Comparison of ENCODE assay signal across 16 cellular contexts in the genomic region with DNA sequence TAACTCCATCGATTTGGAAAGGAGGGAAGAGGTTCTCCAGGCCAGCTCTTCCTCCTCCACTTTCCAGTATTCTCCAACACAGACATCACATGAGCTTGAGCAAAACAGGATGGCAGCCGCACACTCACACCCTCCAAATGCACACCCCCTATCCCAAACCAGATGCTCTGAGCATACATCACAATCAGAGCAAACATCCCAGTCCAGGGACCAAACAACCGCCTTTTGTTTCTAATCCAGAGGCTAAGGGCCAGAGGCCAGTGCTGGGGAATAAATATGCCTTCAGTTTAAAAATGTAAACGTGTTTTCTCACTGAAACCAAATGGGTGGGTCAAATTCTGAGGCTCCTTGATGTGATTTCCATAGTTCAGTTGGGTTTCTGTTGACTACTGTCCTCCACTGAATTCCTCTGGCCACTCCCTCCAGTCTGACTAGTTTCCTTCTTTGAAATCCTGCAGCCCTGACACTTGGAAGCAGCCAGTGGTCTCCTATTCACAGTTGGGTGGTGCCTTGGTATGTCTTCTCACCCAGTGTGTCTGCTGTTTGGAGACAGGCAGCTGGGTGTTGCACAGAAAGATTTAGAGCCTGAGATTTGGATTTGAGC. TPM values are rescaled to one million over a fixed set of nuclear protein-coding genes. Genes with fewer than 3 reads are reported as not detected.
DNase-seq lines count a peak whose midpoint lies in the region; ATAC-seq, FAIRE-seq and TF ChIP-seq lines count a peak whose summit lies in the region.
"Had no signal": no experiment of that assay in that cellular context is flagged by ENCODE, and none has a peak within 500 bp of the region (broad histone marks: within the 10 kb centered on the region; RNA-seq: fewer than 3 reads in every experiment).

No MANE protein-coding gene starts in this region.

- H3K27me3 Mint-ChIP-seq in progenitor cell of endocrine pancreas = no peaks in the 10 kb centered on the region
- H3K27me3 Mint-ChIP-seq in activated T-cell treated with anti-CD3 and anti-CD28 coated beads, Interleukin-2, amount 50 U/mL, for 24 hours = peaks cover 22% of the 10 kb centered on the region
- peaks cover 20% of the 10 kb centered on the region for H3K27me3 Mint-ChIP-seq in activated T-helper 17 cell treated with anti-CD3 and anti-CD28 coated beads, Interleukin-2, amount 50 U/mL, for 72 hours

- in situ Hi-C loops in HepG2 (cut with HindIII; ENCODE audit: extremely low pct_ligation_motif_present, low pct_unique_long_range_greater_than_20kb) = no loop called here

- H3K79me2 ChIP-seq in HepG2 (ENCODE audit: insufficient read depth, low read length) = no peaks in the 10 kb centered on the region

- peak overlapping the region; percentile 81 for H3K27ac Mint-ChIP-seq in progenitor cell of endocrine pancreas
- H3K27ac Mint-ChIP-seq in activated T-cell treated with anti-CD3 and anti-CD28 coated beads, Interleukin-2, amount 50 U/mL, for 24 hours = no peak overlapping the region
- H3K27ac Mint-ChIP-seq in activated T-helper 17 cell treated with anti-CD3 and anti-CD28 coated beads, Interleukin-2, amount 50 U/mL, for 72 hours = no peak overlapping the region
- H3K27ac Mint-ChIP-seq: dendritic cell treated with granulocyte-macrophage colony-stimulating factor and Interleukin-4, amounts not matched to agents 40 ng/mL and 50 ng/mL, for 4 days had no signal

- no peaks in the 10 kb centered on the region for H3K36me3 Mint-ChIP-seq in progenitor cell of endocrine pancreas (ENCODE audit: insufficient read depth)
- peaks cover 2% of the 10 kb centered on the region for H3K36me3 Mint-ChIP-seq in activated T-cell treated with anti-CD3 and anti-CD28 coated beads, Interleukin-2, amount 50 U/mL, for 24 hours (ENCODE audit: low read depth)
- no peaks in the 10 kb centered on the region for H3K36me3 Mint-ChIP-seq in activated T-helper 17 cell treated with anti-CD3 and anti-CD28 coated beads, Interleukin-2, amount 50 U/mL, for 72 hours (ENCODE audit: low read depth)

- TF ChIP-seq CTCF in HepG2 (CRISPR knock-in tag; IDR thresholded peaks at IDR 0.05) (no peak), right lobe of liver (IDR thresholded peaks at IDR 0.05) (no peak), left ventricle myocardium inferior (IDR thresholded peaks at IDR 0.05; ENCODE audit: borderline replicate concordance) (no peak), progenitor cell of endocrine pancreas (IDR thresholded peaks at IDR 0.05; ENCODE audit: unreplicated experiment) (no peak)

- H3K9me3 ChIP-seq in HepG2 (ENCODE audit: low read length) (no peaks in the 10 kb centered on the region), right lobe of liver (no peaks in the 10 kb centered on the region), left ventricle myocardium inferior (replicated peaks) (peaks cover 9% of the 10 kb centered on the region), aorta (ENCODE audit: control insufficient read depth, low read length) (peaks cover 1% of the 10 kb centered on the region)

- intact Hi-C loops in HepG2 (cut with micrococcal nuclease; ENCODE audit: unreplicated experiment) = no loop called here
- intact Hi-C loops in right lobe of liver (cut with DNase I) = no loop called here
- intact Hi-C loops in left ventricle myocardium inferior (cut with micrococcal nuclease) = no loop called here
- intact Hi-C loops in aorta (cut with DNase I) = no loop called here

- FAIRE-seq in HepG2 (lab: Jason Lieb, UNC) = peak; percentile 69
- FAIRE-seq: urothelium cell line had no signal

- no peaks in the 10 kb centered on the region for H4K20me1 ChIP-seq in HepG2 (ENCODE audit: insufficient read depth, low read length)

- H3K27ac ChIP-seq in HepG2 (ENCODE audit: extremely low read length, insufficient read depth, low read length) (no peak overlapping the region), right lobe of liver (no peak overlapping the region), left ventricle myocardium inferior (replicated peaks) (peak overlapping the region; percentile 88), aorta (ENCODE audit: low read depth in 1 of 2, low read length in 2 of 2) (no peak overlapping the region)

- no peak overlapping the region for H3K9ac ChIP-seq in HepG2 (ENCODE audit: insufficient read depth, low read depth, low read length)

- peaks cover 15% of the 10 kb centered on the region for H3K4me1 Mint-ChIP-seq in progenitor cell of endocrine pancreas (ENCODE audit: low read depth)
- no peaks in the 10 kb centered on the region for H3K4me1 Mint-ChIP-seq in activated T-cell treated with anti-CD3 and anti-CD28 coated beads, Interleukin-2, amount 50 U/mL, for 24 hours (ENCODE audit: low read depth)
- no peaks in the 10 kb centered on the region for H3K4me1 Mint-ChIP-seq in activated T-helper 17 cell treated with anti-CD3 and anti-CD28 coated beads, Interleukin-2, amount 50 U/mL, for 72 hours

- peaks cover 13% of the 10 kb centered on the region for H3K9me3 Mint-ChIP-seq in progenitor cell of endocrine pancreas (ENCODE audit: low read depth)
- H3K9me3 Mint-ChIP-seq in activated T-cell treated with anti-CD3 and anti-CD28 coated beads, Interleukin-2, amount 50 U/mL, for 24 hours = peaks cover 4% of the 10 kb centered on the region
- H3K9me3 Mint-ChIP-seq in activated T-helper 17 cell treated with anti-CD3 and anti-CD28 coated beads, Interleukin-2, amount 50 U/mL, for 72 hours = no peaks in the 10 kb centered on the region

- no peaks in the 10 kb centered on the region for H3K36me3 ChIP-seq in HepG2 (replicated peaks in 1 of 2; ENCODE audit: control insufficient read depth in 1 of 2, insufficient read depth in 2 of 2, low read length in 2 of 2)
- no peaks in the 10 kb centered on the region for H3K36me3 ChIP-seq in right lobe of liver
- H3K36me3 ChIP-seq in left ventricle myocardium inferior = no peaks in the 10 kb centered on the region
- no peaks in the 10 kb centered on the region for H3K36me3 ChIP-seq in aorta (ENCODE audit: control insufficient read depth in 1 of 2, insufficient read depth in 2 of 2, low read length in 1 of 2)

- H3K4me1 ChIP-seq in HepG2 (ENCODE audit: insufficient read depth, low read length) (peaks cover 26% of the 10 kb centered on the region), right lobe of liver (no peaks in the 10 kb centered on the region), left ventricle myocardium inferior (peaks cover 29% of the 10 kb centered on the region), aorta (ENCODE audit: control insufficient read depth in 1 of 2, insufficient read depth in 2 of 2, low read length in 2 of 2) (no peaks in the 10 kb centered on the region)

- H2AFZ ChIP-seq in HepG2 (ENCODE audit: low read length) = no peak overlapping the region

- no peak for TF ChIP-seq EP300 in HepG2 (IDR thresholded peaks at IDR 0.05; ENCODE audit: low read depth in 2 of 2, low read length in 2 of 2)
- no peak for TF ChIP-seq EP300 in HepG2 (CRISPR knock-in tag; IDR thresholded peaks at IDR 0.05; ENCODE audit: borderline replicate concordance)

- DNase-seq in HepG2 (ENCODE audit: low spot score) (peak; percentile 81), right lobe of liver (no peak), left ventricle myocardium inferior (peak; percentile 47), progenitor cell of endocrine pancreas (ENCODE audit: low spot score, unreplicated experiment) (no peak), aorta (no peak)
- DNase-seq in activated T-cell treated with anti-CD3 and anti-CD28 coated beads, Interleukin-2, amount 50 U/mL, for 24 hours = no peak
- DNase-seq in stimulated activated naive CD4-positive, alpha-beta T cell (lab: John Stamatoyannopoulos, UW) = no peak
- DNase-seq: activated CD4-positive, alpha-beta T cell treated with anti-CD3 and anti-CD28 coated beads for 4 hours; NCI-H2029 treated with DMSO at 0.1 percent for 48 hours; NCI-H774; stimulated activated CD4-positive, alpha-beta T cell treated with anti-CD3 and anti-CD28 coated beads, Interleukin-1b, Interleukin-23, amount 100 ng/mL, for 48 hours; stimulated activated CD8-positive, alpha-beta memory T cell treated with anti-CD3 and anti-CD28 coated beads, Interleukin-4, amount 100 ng/mL, for 48 hours; T-helper 2 cell had no signal

- ATAC-seq in HepG2 = peak; percentile 79
- no peak for ATAC-seq in right lobe of liver
- ATAC-seq in aorta (ENCODE audit: low FRiP score) = peak; percentile 68
- no peak for ATAC-seq in activated T-helper 17 cell treated with anti-CD3 and anti-CD28 coated beads, Interleukin-2, amount 50 U/mL, for 72 hours (replicated peaks)

- H3K4me3 ChIP-seq in HepG2 (replicated peaks in 1 of 3; ENCODE audit: insufficient read depth in 1 of 3, low read depth in 2 of 3, low read length in 3 of 3) (no peak overlapping the region), right lobe of liver (no peak overlapping the region), left ventricle myocardium inferior (no peak overlapping the region), aorta (ENCODE audit: low read length in 2 of 2) (no peak overlapping the region)

- peak overlapping the region; percentile 37 for H3K4me2 ChIP-seq in HepG2 (ENCODE audit: low read depth, low read length)

- CTCF ChIA-PET in HepG2 (lab: Yijun Ruan, JAX; ENCODE audit: low intra/inter-chr PET ratio, low total read pairs) = no interaction called here

- no TSS peak for BruUV-seq in HepG2 (replicated peaks; lab: Mats Ljungman, UMichigan)

- TF ChIP-seq POLR2A in HepG2 (IDR thresholded peaks at IDR 0.05; ENCODE audit: insufficient read depth in 1 of 2, low read depth in 2 of 2, low read length in 2 of 2) (no peak), right lobe of liver (IDR thresholded peaks at IDR 0.05) (no peak)

- TF ChIP-seq RAD21 in HepG2 (CRISPR knock-in tag; IDR thresholded peaks at IDR 0.05) = no peak

- POLR2A ChIA-PET in HepG2 (lab: Yijun Ruan, JAX) = no interaction called here

- no peaks in the 10 kb centered on the region for H3K27me3 ChIP-seq in HepG2 (ENCODE audit: control insufficient read depth in 1 of 2, insufficient read depth in 2 of 2, low read length in 2 of 2)
- no peaks in the 10 kb centered on the region for H3K27me3 ChIP-seq in right lobe of liver
- no peaks in the 10 kb centered on the region for H3K27me3 ChIP-seq in left ventricle myocardium inferior (ENCODE audit: low read depth)
- H3K27me3 ChIP-seq in aorta (ENCODE audit: control insufficient read depth in 1 of 2, insufficient read depth in 2 of 2, low read length in 1 of 2) = no peaks in the 10 kb centered on the region

- WGBS in HepG2 (ENCODE audit: low lambda C conversion rate) = 0% methylated on average over 3 of the region's 4 CpGs
- 52% methylated on average over 3 of the region's 4 CpGs for WGBS in right lobe of liver (ENCODE audit: insufficient coverage, low coverage, low lambda C conversion rate, missing lambda C conversion rate)
- WGBS in aorta, 2 donors = 53 to 63% methylated on average over 4 of the region's 4 CpGs

- H3K4me3 Mint-ChIP-seq in progenitor cell of endocrine pancreas (ENCODE audit: low read depth) = no peak overlapping the region
- no peak overlapping the region for H3K4me3 Mint-ChIP-seq in activated T-cell treated with anti-CD3 and anti-CD28 coated beads, Interleukin-2, amount 50 U/mL, for 24 hours
- no peak overlapping the region for H3K4me3 Mint-ChIP-seq in activated T-helper 17 cell treated with anti-CD3 and anti-CD28 coated beads, Interleukin-2, amount 50 U/mL, for 72 hours
- H3K4me3 Mint-ChIP-seq: dendritic cell treated with granulocyte-macrophage colony-stimulating factor and Interleukin-4, amounts not matched to agents 40 ng/mL and 50 ng/mL, for 4 days had no signal

RNA-seq across cellular contexts. Expression of a gene that starts 19.2 kb away (rescaled TPM):
- total RNA-seq in HepG2 (2016; rRNA removed; fragmentation: Illumina TruSeq; extraction: Trizol) (0.87 and 3.4 TPM in 2 replicates), right lobe of liver (10 to 100 TPM in 5 of 6 experiments, 1 to 10 TPM in 1; 9.7 to 20.4 (median 17.6) TPM), left ventricle myocardium inferior (421 TPM), progenitor cell of endocrine pancreas (297 and 309 TPM in 2 replicates), aorta (1,000 to 10,000 TPM; 1,647 to 2,143 TPM)
- 0.26 and 0.61 TPM in 2 replicates for total RNA-seq in HepG2 (2016; cell fraction: cytosol; rRNA removed; fragmentation: Illumina TruSeq; extraction: Trizol; ENCODE audit: low read depth)
- total RNA-seq in HepG2 (2016; cell fraction: insoluble cytoplasmic fraction; rRNA removed; fragmentation: Illumina TruSeq; extraction: Trizol) = 1.0 and 3.1 TPM in 2 replicates
- 0.62 and 0.87 TPM in 2 replicates for total RNA-seq in HepG2 (2016; cell fraction: membrane; rRNA removed; fragmentation: Illumina TruSeq; extraction: Trizol)
- 5.3 and 6.5 TPM in 2 replicates for total RNA-seq in HepG2 (2016; cell fraction: nucleus; rRNA removed; fragmentation: Illumina TruSeq; extraction: Trizol)
- polyA plus RNA-seq in HepG2 (2011; rRNA removed) (22.1 and 24.8 TPM in 2 replicates), aorta (1,000 to 10,000 TPM; 1,008 to 2,529 TPM)
- 19.5 and 19.8 TPM in 2 replicates for polyA plus RNA-seq in HepG2 (2011; cell fraction: cytosol; rRNA removed)
- 43.8 and 44.7 TPM in 2 replicates for polyA plus RNA-seq in HepG2 (2011; cell fraction: nucleus; rRNA removed)
- 8.7 and 13.5 TPM in 2 replicates for polyA plus RNA-seq in HepG2 (2012)
- 0.54 TPM in 2 replicates for polyA plus RNA-seq in HepG2 (2016; cell fraction: cytosol; fragmentation: Illumina TruSeq; extraction: Trizol; ENCODE audit: low read depth)
- polyA plus RNA-seq in HepG2 (2016; cell fraction: insoluble cytoplasmic fraction; fragmentation: Illumina TruSeq; extraction: Trizol; ENCODE audit: low read depth) = 1.1 and 1.9 TPM in 2 replicates
- 0.57 and 1.1 TPM in 2 replicates for polyA plus RNA-seq in HepG2 (2016; cell fraction: membrane; fragmentation: Illumina TruSeq; extraction: Trizol; ENCODE audit: low read depth)
- 13.1 and 18.2 TPM in 2 replicates for polyA plus RNA-seq in HepG2 (2016; cell fraction: nucleus; fragmentation: Illumina TruSeq; extraction: Trizol; ENCODE audit: insufficient read depth, low read depth)
- 2.2 and 25.7 TPM in 2 replicates for polyA minus RNA-seq in HepG2 (2011; rRNA and poly(A)+ RNA removed; ENCODE audit: low replicate concordance)
- polyA minus RNA-seq in HepG2 (2011; cell fraction: cytosol; rRNA and poly(A)+ RNA removed) = 5.1 and 9.0 TPM in 2 replicates
- polyA minus RNA-seq in HepG2 (2011; cell fraction: nucleus; rRNA and poly(A)+ RNA removed) = 12.7 and 17.7 TPM in 2 replicates
- 10 to 100 TPM; 17.0 to 19.2 TPM for total RNA-seq in activated T-helper 17 cell treated with anti-CD3 and anti-CD28 coated beads, Interleukin-2, amount 50 U/mL, for 72 hours

RNA-seq across cellular contexts. Expression of a gene that starts 37.0 kb away (rescaled TPM):
- total RNA-seq in HepG2 (2016; rRNA removed; fragmentation: Illumina TruSeq; extraction: Trizol) (not detected in 2 replicates), right lobe of liver (1 to 10 TPM in 1 of 6 experiments, under 1 TPM in 4, not detected in 1; 0.12 to 1.2 (median 0.25) TPM), left ventricle myocardium inferior (3.2 TPM), progenitor cell of endocrine pancreas (6.2 and 8.4 TPM in 2 replicates), aorta (10 to 100 TPM; 79.9 to 82.3 TPM)
- not detected in 2 replicates for total RNA-seq in HepG2 (2016; cell fraction: cytosol; rRNA removed; fragmentation: Illumina TruSeq; extraction: Trizol; ENCODE audit: low read depth)
- total RNA-seq in HepG2 (2016; cell fraction: insoluble cytoplasmic fraction; rRNA removed; fragmentation: Illumina TruSeq; extraction: Trizol) = 0.04 TPM in 1 of 2 replicates, not detected in the other
- total RNA-seq in HepG2 (2016; cell fraction: membrane; rRNA removed; fragmentation: Illumina TruSeq; extraction: Trizol) = not detected in 2 replicates
- not detected in 2 replicates for total RNA-seq in HepG2 (2016; cell fraction: nucleus; rRNA removed; fragmentation: Illumina TruSeq; extraction: Trizol)
- polyA plus RNA-seq in HepG2 (2011; rRNA removed) (0.07 and 0.09 TPM in 2 replicates), aorta (10 to 100 TPM; 14.4 to 99.4 TPM)
- 0.13 TPM in 1 of 2 replicates, not detected in the other for polyA plus RNA-seq in HepG2 (2011; cell fraction: cytosol; rRNA removed)
- polyA plus RNA-seq in HepG2 (2011; cell fraction: nucleus; rRNA removed) = 0.14 and 0.19 TPM in 2 replicates
- 0.05 TPM in 1 of 2 replicates, not detected in the other for polyA plus RNA-seq in HepG2 (2012)
- not detected in 2 replicates for polyA plus RNA-seq in HepG2 (2016; cell fraction: cytosol; fragmentation: Illumina TruSeq; extraction: Trizol; ENCODE audit: low read depth)
- polyA plus RNA-seq in HepG2 (2016; cell fraction: insoluble cytoplasmic fraction; fragmentation: Illumina TruSeq; extraction: Trizol; ENCODE audit: low read depth) = not detected in 2 replicates
- polyA plus RNA-seq in HepG2 (2016; cell fraction: membrane; fragmentation: Illumina TruSeq; extraction: Trizol; ENCODE audit: low read depth) = not detected in 2 replicates
- polyA plus RNA-seq in HepG2 (2016; cell fraction: nucleus; fragmentation: Illumina TruSeq; extraction: Trizol; ENCODE audit: insufficient read depth, low read depth) = not detected in 2 replicates
- 0.06 TPM in 1 of 2 replicates, not detected in the other for polyA minus RNA-seq in HepG2 (2011; rRNA and poly(A)+ RNA removed; ENCODE audit: low replicate concordance)
- polyA minus RNA-seq in HepG2 (2011; cell fraction: cytosol; rRNA and poly(A)+ RNA removed) = not detected in 2 replicates
- polyA minus RNA-seq in HepG2 (2011; cell fraction: nucleus; rRNA and poly(A)+ RNA removed) = not detected in 2 replicates
- total RNA-seq in activated T-helper 17 cell treated with anti-CD3 and anti-CD28 coated beads, Interleukin-2, amount 50 U/mL, for 72 hours = 10 to 100 TPM; 31.6 to 38.6 TPM

Comparison
In these comparisons a context has a peak if more than half of its experiments do, and no peak if none do; other contexts are left out.
1. ATAC-seq: peak in HepG2 (single experiment) and aorta (single experiment); none in right lobe of liver (0 of 4) and activated T-helper 17 cell treated with anti-CD3 and anti-CD28 coated beads, Interleukin-2, amount 50 U/mL, for 72 hours (single experiment).
2. DNase-seq: peak in HepG2 (single experiment) and left ventricle myocardium inferior (single experiment); none in right lobe of liver (0 of 3), progenitor cell of endocrine pancreas (single experiment), aorta (0 of 2), activated T-cell treated with anti-CD3 and anti-CD28 coated beads, Interleukin-2, amount 50 U/mL, for 24 hours (single experiment) and stimulated activated naive CD4-positive, alpha-beta T cell (0 of 6).
3. RNA of a gene that starts 19.2 kb away (total RNA-seq): 1,647 to 2,143 TPM in aorta, 421 TPM in left ventricle myocardium inferior (single experiment) and 297 to 309 TPM in progenitor cell of endocrine pancreas; 17.0 to 19.2 TPM in activated T-helper 17 cell treated with anti-CD3 and anti-CD28 coated beads, Interleukin-2, amount 50 U/mL, for 72 hours, 9.7 to 20.4 TPM in right lobe of liver and 0.26 to 6.5 TPM in HepG2; every median in the first group is over 10 times any median in the second.